Comparison of ENCODE assay signal across 1 cellular context in genomic region chr9:131658753-131659129, GRCh38.
TF ChIP-seq lines count a peak whose summit lies in the region.

No MANE protein-coding gene starts in this region.

TF ChIP-seq in GM23338, 12 proteins besides CTCF, POLR2A, EP300 and RAD21 (continued from another document):
- no peak for TF ChIP-seq EZH2 (IDR thresholded peaks at IDR 0.05; ENCODE audit: low read depth, unreplicated experiment)
- TF ChIP-seq EZH2phosphoT487 (IDR thresholded peaks at IDR 0.05; ENCODE audit: unreplicated experiment), result no peak
- no peak for TF ChIP-seq REST (IDR thresholded peaks at IDR 0.05; ENCODE audit: unreplicated experiment)
- no peak for TF ChIP-seq CREB1 (CRISPR knock-in tag; IDR thresholded peaks at IDR 0.05; ENCODE audit: low read depth)
- TF ChIP-seq STAT1 (IDR thresholded peaks at IDR 0.05; ENCODE audit: unreplicated experiment), result no peak
- TF ChIP-seq JUNB (IDR thresholded peaks at IDR 0.05; ENCODE audit: unreplicated experiment), result no peak
- TF ChIP-seq POLR2AphosphoS5 (IDR thresholded peaks at IDR 0.05; ENCODE audit: low read depth), result no peak
